19 cellular contexts compared by ENCODE assay signal in the genomic region with DNA sequence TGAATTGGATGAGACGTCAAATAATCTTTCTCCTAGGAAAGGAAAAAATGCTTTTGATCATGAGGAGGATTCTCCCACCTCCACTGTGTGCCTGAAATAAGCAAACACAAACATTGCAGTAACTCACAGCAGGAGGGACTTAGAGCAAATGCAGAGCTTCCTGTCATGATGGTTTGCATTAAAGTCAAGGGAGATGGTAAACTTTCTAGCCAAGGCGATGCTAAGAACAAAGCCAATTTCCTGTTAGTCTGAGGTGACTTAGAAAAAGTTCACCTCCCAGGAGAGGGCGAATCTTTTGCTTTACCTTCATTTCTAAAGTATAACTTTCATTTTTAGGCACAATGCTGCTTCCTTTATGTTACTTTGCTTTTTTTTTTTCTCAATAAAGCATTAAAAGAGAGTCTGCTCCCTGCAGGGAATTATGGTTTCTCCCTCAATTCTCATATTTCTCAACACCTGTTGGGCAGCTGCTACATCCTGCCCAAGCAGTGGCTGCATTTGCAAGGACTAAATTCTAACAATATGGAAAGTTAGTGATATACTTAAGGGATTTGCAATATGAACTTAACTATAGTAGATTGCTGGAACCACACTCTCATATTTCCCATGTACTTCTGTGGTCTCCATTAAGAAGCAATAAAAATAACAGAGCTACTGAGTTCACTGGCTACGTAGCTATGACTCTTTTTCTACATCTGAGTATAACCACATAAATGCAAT.
DNase-seq lines count a peak whose midpoint lies in the region; ATAC-seq and TF ChIP-seq lines count a peak whose summit lies in the region.
"Had no signal": no experiment of that assay in that cellular context is flagged by ENCODE, and none has a peak within 500 bp of the region (broad histone marks: within the 10 kb centered on the region; RNA-seq: fewer than 3 reads in every experiment).

No MANE protein-coding gene starts in this region.

- H3K79me2 ChIP-seq in OCI-LY7 (ENCODE audit: insufficient read depth, low read depth, low read length) = no peaks in the 10 kb centered on the region
- H3K79me2 ChIP-seq: hepatocyte had no signal

- no peak overlapping the region for H3K9ac ChIP-seq in HUES64 (ENCODE audit: low read depth, low read length)
- H3K9ac ChIP-seq: KMS-11 had no signal

- no peak overlapping the region for H2AFZ ChIP-seq in OCI-LY7 (ENCODE audit: low read length)
- H2AFZ ChIP-seq: hepatocyte had no signal

- no TSS peak for BruUV-seq in OCI-LY7 (replicated peaks; lab: Mats Ljungman, UMichigan)

- no peak overlapping the region for H3K4me3 Mint-ChIP-seq in CD8-positive, alpha-beta T cell

- H3K9me3 Mint-ChIP-seq in CD8-positive, alpha-beta T cell = peaks cover 4% of the 10 kb centered on the region

- POLR2A ChIA-PET in CD8-positive, alpha-beta T cell (lab: Charles Lee) = no interaction called here
- POLR2A ChIA-PET in OCI-LY7 (lab: Charles Lee) = interaction anchor here (0.6 kb wide), 1 partner anchor 54 kb away, joined by 3 read pairs; no protein-coding TSS in a partner anchor

- no peak overlapping the region for H3K27ac ChIP-seq in CD8-positive, alpha-beta T cell (ENCODE audit: low read depth, low read length)
- peak overlapping the region; percentile 32; the same call in 1 of the 2 replicates for H3K27ac ChIP-seq in HUES64 (ENCODE audit: low read depth, low read length)
- no peak overlapping the region for H3K27ac ChIP-seq in OCI-LY7 (ENCODE audit: low read depth, low read length, poor library complexity, severe bottlenecking)
- H3K27ac ChIP-seq: body of pancreas, hepatocyte, KMS-11, thoracic aorta, VCaP had no signal

- H3K4me3 ChIP-seq in CD8-positive, alpha-beta T cell (ENCODE audit: low read depth, low read length) = no peak overlapping the region
- H3K4me3 ChIP-seq in HUES64 (ENCODE audit: low read length) = no peak overlapping the region
- H3K4me3 ChIP-seq in OCI-LY7 (ENCODE audit: low read depth, low read length, poor library complexity, severe bottlenecking) = no peak overlapping the region
- H3K4me3 ChIP-seq: body of pancreas, GM12878, hepatocyte, thoracic aorta had no signal

- peaks cover 18% of the 10 kb centered on the region for H3K4me1 ChIP-seq in CD8-positive, alpha-beta T cell (ENCODE audit: insufficient read depth, low read length)
- H3K4me1 ChIP-seq in HUES64 (ENCODE audit: insufficient read depth, low read length) (peaks cover 14% of the 10 kb centered on the region), OCI-LY7 (ENCODE audit: insufficient read depth, low read length, poor library complexity, severe bottlenecking) (no peaks in the 10 kb centered on the region)
- H3K4me1 ChIP-seq: body of pancreas had no signal

- no peaks in the 10 kb centered on the region for H4K20me1 ChIP-seq in OCI-LY7 (ENCODE audit: insufficient read depth, low read length)

- no peaks in the 10 kb centered on the region for H3K9me3 ChIP-seq in CD8-positive, alpha-beta T cell (ENCODE audit: low read length)
- H3K9me3 ChIP-seq in HUES64 (ENCODE audit: insufficient read depth, low read depth, low read length) (peaks cover 7% of the 10 kb centered on the region), OCI-LY7 (ENCODE audit: low read length) (peaks cover 5% of the 10 kb centered on the region; the same call in 1 of the 2 replicates)
- H3K9me3 ChIP-seq: body of pancreas, thoracic aorta had no signal

- H3K36me3 ChIP-seq in CD8-positive, alpha-beta T cell (ENCODE audit: insufficient read depth, low read length) = no peaks in the 10 kb centered on the region
- H3K36me3 ChIP-seq in HUES64 (ENCODE audit: insufficient read depth, low read length) (no peaks in the 10 kb centered on the region), OCI-LY7 (ENCODE audit: insufficient read depth, low read length) (no peaks in the 10 kb centered on the region)
- H3K36me3 ChIP-seq: thoracic aorta had no signal

- intact Hi-C loops in CD8-positive, alpha-beta T cell (cut with DNase I, micrococcal nuclease) = loop anchor here in 1 of 2 experiments (5.0 kb wide), 1 partner anchor 756 kb away; no protein-coding TSS in a partner anchor
- intact Hi-C loops in OCI-LY7 (cut with micrococcal nuclease; ENCODE audit: unreplicated experiment) = no loop called here

- H3K27ac Mint-ChIP-seq in CD8-positive, alpha-beta T cell = peak overlapping the region; percentile 82

- no peaks in the 10 kb centered on the region for H3K27me3 ChIP-seq in CD8-positive, alpha-beta T cell (ENCODE audit: insufficient read depth, low read length)
- no peaks in the 10 kb centered on the region for H3K27me3 ChIP-seq in HUES64 (ENCODE audit: insufficient read depth, low read length)
- H3K27me3 ChIP-seq: body of pancreas, hepatocyte had no signal

- CTCF ChIA-PET in CD8-positive, alpha-beta T cell (lab: Charles Lee) = interaction anchor here (1.2 to 1.4 kb wide), 2 partner anchors 9 to 10 kb away, joined by 3 to 4 read pairs; no protein-coding TSS in a partner anchor
- CTCF ChIA-PET in OCI-LY7 (lab: Charles Lee; ENCODE audit: unreplicated experiment) = no interaction called here

- no peaks in the 10 kb centered on the region for H3K9me2 ChIP-seq in OCI-LY7 (ENCODE audit: insufficient read depth, low read length)

- H3K4me1 Mint-ChIP-seq in CD8-positive, alpha-beta T cell (ENCODE audit: low read depth) = peaks cover 16% of the 10 kb centered on the region

- H3K36me3 Mint-ChIP-seq in CD8-positive, alpha-beta T cell = no peaks in the 10 kb centered on the region

- H3K27me3 Mint-ChIP-seq in CD8-positive, alpha-beta T cell (ENCODE audit: low read depth) = no peaks in the 10 kb centered on the region

- ATAC-seq in CD8-positive, alpha-beta T cell = peak; percentile 38
- ATAC-seq in GM21786 (IDR thresholded peaks at IDR 0.05; ENCODE audit: unreplicated experiment) = no peak
- ATAC-seq: body of pancreas, GM12878 had no signal

- H3K4me2 ChIP-seq in OCI-LY7 (ENCODE audit: low read length) = no peak overlapping the region
- H3K4me2 ChIP-seq: hepatocyte, KMS-11 had no signal

- no peak for TF ChIP-seq CTCF in CD8-positive, alpha-beta T cell (IDR thresholded peaks at IDR 0.05)
- no peak for TF ChIP-seq CTCF in OCI-LY7 (conservative IDR thresholded peaks at IDR 0.05; ENCODE audit: low read length)

- no peak for DNase-seq in CD8-positive, alpha-beta T cell
- peak; percentile 5 for DNase-seq in OCI-LY7 (ENCODE audit: low spot score)
- peak; percentile 38 for DNase-seq in iPS DF 4.7 (ENCODE audit: extremely low read depth, low spot score)
- DNase-seq in activated effector memory CD4-positive, alpha-beta T cell treated with Interleukin-2 at 50 U/mL for 16 hours = no peak
- no peak for DNase-seq in DMS79 treated with DMSO at 0.1 percent for 48 hours (lab: John Stamatoyannopoulos, UW)
- no peak for DNase-seq in kidney glomerular epithelial cell (lab: John Stamatoyannopoulos, UW)
- DNase-seq: activated gamma-delta T cell; body of pancreas; GF-D8; midbrain; NCI-H1417; stimulated activated CD4-positive, alpha-beta T cell treated with anti-CD3 and anti-CD28 coated beads, Interleukin-12 subunit alpha, Interleukin-12 subunit beta, amount 100 ng/mL, for 4 hours had no signal

- 34% methylated on average over 2 of the region's 4 CpGs for WGBS in HUES64

Comparison
In these comparisons a context has a peak if more than half of its experiments do, and no peak if none do; other contexts are left out.
1. DNase-seq: peak in OCI-LY7 (single experiment) and iPS DF 4.7 (single experiment); none in CD8-positive, alpha-beta T cell (0 of 7), activated effector memory CD4-positive, alpha-beta T cell treated with Interleukin-2 at 50 U/mL for 16 hours (single experiment), DMS79 treated with DMSO at 0.1 percent for 48 hours (single experiment) and kidney glomerular epithelial cell (single experiment).